In genomic region chr2:196914867-196915465, GRCh38 we compare ENCODE assay signal across 12 cellular contexts. TPM values are rescaled to one million over a fixed set of nuclear protein-coding genes. Genes with fewer than 3 reads are reported as not detected.
DNase-seq lines count a peak whose midpoint lies in the region; ATAC-seq, FAIRE-seq and TF ChIP-seq lines count a peak whose summit lies in the region.
"Had no signal": no experiment of that assay in that cellular context is flagged by ENCODE, and none has a peak within 500 bp of the region (broad histone marks: within the 10 kb centered on the region; RNA-seq: fewer than 3 reads in every experiment).

No MANE protein-coding gene starts in this region.

- intact Hi-C loops in CD14-positive monocyte (cut with micrococcal nuclease), result no loop called here

- DNase-seq in CD14-positive monocyte (ENCODE audit: low spot score), result no peak
- no peak for DNase-seq in GM19239 (ENCODE audit: insufficient read length, low spot score)
- DNase-seq in T-cell, result peak in 3 of 34 experiments; percentile 17 to 22 (median 18)
- no peak for DNase-seq in RKO (ENCODE audit: low spot score)
- DNase-seq in MG63, result no peak
- DNase-seq in DMS153 (lab: John Stamatoyannopoulos, UW), result no peak
- DNase-seq: activated CD8-positive, alpha-beta memory T cell treated with anti-CD3 and anti-CD28 coated beads, Interleukin-2, amount 50 U/mL, for 4 hours; mesenchymal stem cell; NCI-H524 had no signal

- H3K4me3 Mint-ChIP-seq in CD14-positive monocyte (peak overlapping the region in 1 of 2 donors; percentile 46), T-cell (peak overlapping the region; percentile 14 to 65 (median 42))

- ATAC-seq in HG03025 (IDR thresholded peaks at IDR 0.05; ENCODE audit: low FRiP score, unreplicated experiment) (peak; percentile 96), T-cell (replicated peaks in 1 of 4) (peak; percentile 96 to 98 (median 98)), HG02970 (IDR thresholded peaks at IDR 0.05; ENCODE audit: low FRiP score, unreplicated experiment) (no peak)
- ATAC-seq: HCT116 had no signal

- peaks cover 3% of the 10 kb centered on the region for H3K9me3 ChIP-seq in MG63

- H3K4me1 Mint-ChIP-seq in CD14-positive monocyte (peaks cover 12% of the 10 kb centered on the region), T-cell (peaks cover 34 to 38% (median 35%) of the 10 kb centered on the region in 3 donors)

- no peaks in the 10 kb centered on the region; the same call in 1 of the 2 replicates for H3K36me3 ChIP-seq in MG63

- H3K27ac Mint-ChIP-seq in CD14-positive monocyte, result peak overlapping the region in 4 of 7 donors; percentile 13 to 83 (median 56)
- peak overlapping the region; percentile 92 to 93 for H3K27ac Mint-ChIP-seq in T-cell

- H3K9me3 Mint-ChIP-seq in CD14-positive monocyte, result peaks cover 0 to 3% (median 0%) of the 10 kb centered on the region in 7 donors
- peaks cover 0 to 4% (median 3%) of the 10 kb centered on the region in 3 donors for H3K9me3 Mint-ChIP-seq in T-cell

- peak; percentile 94 for FAIRE-seq in GM19239 (lab: Jason Lieb, UNC)

- no peaks in the 10 kb centered on the region for H3K27me3 ChIP-seq in MG63

- no peak overlapping the region for H3K4me3 ChIP-seq in MG63

- CTCF ChIA-PET in T-cell (lab: Charles Lee), result no interaction called here

- no peak for TF ChIP-seq CTCF in CD14-positive monocyte (IDR thresholded peaks at IDR 0.05)

- POLR2A ChIA-PET in T-cell (lab: Charles Lee), result interaction anchor here in 1 of 2 donors (1.3 kb wide), 1 partner anchor 13 kb away, joined by 13 read pairs; no protein-coding TSS in a partner anchor

- H3K36me3 Mint-ChIP-seq in CD14-positive monocyte (peaks cover 7 to 12% of the 10 kb centered on the region in 2 donors), T-cell (peaks cover 42% of the 10 kb centered on the region)

- H3K27me3 Mint-ChIP-seq in CD14-positive monocyte (ENCODE audit: low read depth in 3 of 3) (peaks cover 0 to 1% (median 0%) of the 10 kb centered on the region in 3 donors), T-cell (no peaks in the 10 kb centered on the region)

RNA-seq across cellular contexts. Expression of gene PGAP1, which starts 11.5 kb away (rescaled TPM):
- polyA plus RNA-seq in CD14-positive monocyte, result under 1 TPM; 0.10 to 0.33 TPM
- total RNA-seq in T-cell, result 10 to 100 TPM; 10.8 to 17.4 (median 13.9) TPM
- 0.33 and 4.7 TPM in 2 replicates for total RNA-seq in MG63 (2014; rRNA removed; shearing (Covaris generic); ENCODE audit: low replicate concordance)
